20 cellular contexts compared by ENCODE assay signal in the genomic region with DNA sequence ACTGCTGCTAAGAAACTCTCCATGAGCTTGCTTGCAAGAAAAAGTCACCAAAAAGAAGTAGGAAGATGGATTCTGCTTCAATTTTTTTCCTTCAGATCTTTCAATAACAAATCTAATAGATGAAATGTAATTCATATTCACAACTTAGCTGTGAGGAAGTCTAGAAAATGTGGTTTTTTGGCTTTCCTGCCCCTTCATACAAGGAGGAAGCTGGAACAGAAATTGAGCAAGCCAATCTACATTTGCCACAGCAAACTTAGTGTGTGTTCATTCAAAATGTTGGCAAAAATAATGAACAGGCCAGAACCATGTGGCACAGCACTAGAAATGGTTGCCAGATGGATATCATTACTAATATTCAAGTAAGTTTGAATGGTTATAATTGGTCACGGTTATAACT.
"Had no signal": no experiment of that assay in that cellular context is flagged by ENCODE, and none has a peak within 500 bp of the region (broad histone marks: within the 10 kb centered on the region; RNA-seq: fewer than 3 reads in every experiment).

No MANE protein-coding gene starts in this region.

- H3K4me3 Mint-ChIP-seq: activated naive CD8-positive, alpha-beta T cell treated with anti-CD3 and anti-CD28 coated beads for 36 hours; nephron progenitor cell had no signal

- H3K4me1 Mint-ChIP-seq: nephron progenitor cell had no signal

- ATAC-seq: gastroesophageal sphincter; left colon; right cardiac atrium; stimulated activated naive CD8-positive, alpha-beta T cell treated with anti-CD3 and anti-CD28 coated beads, Interleukin-15, Interleukin-2, amounts not matched to agents 100 U/mL and 50 U/mL, for 24 hours; upper lobe of right lung had no signal

- H2AFZ ChIP-seq: parathyroid adenoma had no signal

- H3K4me3 ChIP-seq: coronary artery, esophagus squamous epithelium, gastroesophageal sphincter, upper lobe of right lung had no signal

- DNase-seq: activated CD4-positive, alpha-beta T cell treated with anti-CD3 and anti-CD28 coated beads for 4 hours; activated CD4-positive, alpha-beta T cell treated with anti-CD3 and anti-CD28 coated beads, Interleukin-2, amount 50 U/mL, for 48 hours; activated CD4-positive, CD25-positive, alpha-beta regulatory T cell; activated CD8-positive, alpha-beta memory T cell treated with anti-CD3 and anti-CD28 coated beads, Interleukin-2, amount 50 U/mL, for 48 hours; activated naive CD4-positive, alpha-beta T cell treated with Interleukin-2 at 50 U/mL for 16 hours; activated naive CD8-positive, alpha-beta T cell treated with anti-CD3 and anti-CD28 coated beads for 36 hours; activated T-cell treated with anti-CD3 and anti-CD28 coated beads, Interleukin-2, amount 50 U/mL, for 48 hours; amygdala; esophagus squamous epithelium; left colon; mesenchymal stem cell; nephron progenitor cell; nucleus accumbens; right cardiac atrium; stimulated activated CD4-positive, alpha-beta T cell treated with anti-CD3 and anti-CD28 coated beads, Interleukin-4, amount 100 ng/mL, for 24 hours; stimulated activated naive CD8-positive, alpha-beta T cell treated with anti-CD3 and anti-CD28 coated beads, Interleukin-15, Interleukin-2, amounts not matched to agents 100 U/mL and 50 U/mL, for 24 hours; upper lobe of right lung had no signal

- H3K27me3 ChIP-seq: esophagus squamous epithelium, gastroesophageal sphincter, upper lobe of right lung had no signal

- H3K4me1 ChIP-seq: esophagus squamous epithelium, gastroesophageal sphincter, parathyroid adenoma, upper lobe of right lung had no signal

- H3K27me3 Mint-ChIP-seq: activated naive CD8-positive, alpha-beta T cell treated with anti-CD3 and anti-CD28 coated beads for 36 hours had no signal

- H3K9me3 Mint-ChIP-seq: nephron progenitor cell had no signal

- H3K9me3 ChIP-seq: esophagus squamous epithelium, gastroesophageal sphincter, upper lobe of right lung had no signal

- H3K27ac ChIP-seq: coronary artery, esophagus squamous epithelium, gastroesophageal sphincter, parathyroid adenoma, upper lobe of right lung had no signal

- H3K9ac ChIP-seq: parathyroid adenoma had no signal

- H3K27ac Mint-ChIP-seq: activated naive CD8-positive, alpha-beta T cell treated with anti-CD3 and anti-CD28 coated beads for 36 hours; nephron progenitor cell had no signal

- H3K79me2 ChIP-seq: parathyroid adenoma had no signal

- H3K36me3 ChIP-seq: gastroesophageal sphincter, upper lobe of right lung had no signal
